ENCODE assay signal across 26 cellular contexts in the genomic region with DNA sequence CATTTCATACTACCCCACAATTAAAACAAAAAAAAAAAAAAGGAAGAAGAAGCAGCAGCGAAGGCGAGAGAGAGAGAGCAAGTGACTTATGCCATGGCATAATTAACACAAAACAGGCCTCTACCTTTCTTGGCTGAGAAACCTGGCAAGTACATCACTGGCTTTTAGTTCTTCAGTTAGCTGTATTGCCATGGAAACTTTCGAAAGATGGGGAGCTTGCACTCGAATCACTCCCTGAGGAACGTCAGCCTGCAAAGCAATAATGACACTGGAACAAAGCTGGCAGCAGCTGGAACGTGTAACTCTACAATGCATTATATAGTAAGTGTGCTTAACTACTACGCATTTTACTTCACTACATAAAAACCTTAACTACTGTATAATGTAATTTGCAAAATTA.
"Had no signal": no experiment of that assay in that cellular context is flagged by ENCODE, and none has a peak within 500 bp of the region (broad histone marks: within the 10 kb centered on the region; RNA-seq: fewer than 3 reads in every experiment).

No MANE protein-coding gene starts in this region.

- H3K27me3 Mint-ChIP-seq: activated naive CD8-positive, alpha-beta T cell; progenitor cell of endocrine pancreas; stimulated activated memory B cell treated with anti-CD40 and anti-IgM and Interleukin-4, amounts not matched to agents 10 μg/mL and 1 μg/mL and 100 μg/mL, for 72 hours; stimulated activated naive CD8-positive, alpha-beta T cell treated with anti-CD3 and anti-CD28 coated beads, Interleukin-15, amount 100 ng/mL, for 72 hours; type B pancreatic cell had no signal

- H3K4me1 Mint-ChIP-seq: endodermal cell; nephron progenitor cell; stimulated activated memory B cell treated with anti-CD40 and anti-IgM and Interleukin-4, amounts not matched to agents 10 μg/mL and 1 μg/mL and 100 μg/mL, for 72 hours; stimulated activated naive CD8-positive, alpha-beta T cell treated with anti-CD3 and anti-CD28 coated beads, Interleukin-15, amount 100 ng/mL, for 72 hours had no signal

- H3K4me1 ChIP-seq: foreskin keratinocyte, uterus had no signal

- H3K36me3 Mint-ChIP-seq: activated naive CD8-positive, alpha-beta T cell; type B pancreatic cell had no signal

- H3K4me2 ChIP-seq: smooth muscle cell had no signal

- H3K27ac ChIP-seq: foreskin keratinocyte, ovary, uterus, VCaP had no signal

- H3K4me3 ChIP-seq: ovary, smooth muscle cell, uterus had no signal

- H3K9me3 Mint-ChIP-seq: endodermal cell, nephron progenitor cell, type B pancreatic cell had no signal

- H3K4me3 Mint-ChIP-seq: activated naive CD8-positive, alpha-beta T cell; endodermal cell; nephron progenitor cell; stimulated activated memory B cell treated with anti-CD40 and anti-IgM and Interleukin-4, amounts not matched to agents 10 μg/mL and 1 μg/mL and 100 μg/mL, for 72 hours; stimulated activated naive CD8-positive, alpha-beta T cell treated with anti-CD3 and anti-CD28 coated beads, Interleukin-15, amount 100 ng/mL, for 72 hours; type B pancreatic cell had no signal

- ATAC-seq: esophagus mucosa; foreskin keratinocyte; stimulated activated memory B cell treated with anti-CD40 and anti-IgM and Interleukin-4, amounts not matched to agents 10 μg/mL and 1 μg/mL and 100 μg/mL, for 72 hours; stimulated activated naive CD8-positive, alpha-beta T cell treated with anti-CD3 and anti-CD28 coated beads, Interleukin-15, amount 100 ng/mL, for 72 hours had no signal

- H3K36me3 ChIP-seq: ovary, uterus had no signal

- H3K9me3 ChIP-seq: ovary, uterus had no signal

- H3K27ac Mint-ChIP-seq: activated naive CD8-positive, alpha-beta T cell; endodermal cell; progenitor cell of endocrine pancreas; stimulated activated memory B cell treated with anti-CD40 and anti-IgM and Interleukin-4, amounts not matched to agents 10 μg/mL and 1 μg/mL and 100 μg/mL, for 72 hours; stimulated activated naive CD8-positive, alpha-beta T cell treated with anti-CD3 and anti-CD28 coated beads, Interleukin-15, amount 100 ng/mL, for 72 hours; type B pancreatic cell had no signal

- H3K27me3 ChIP-seq: foreskin keratinocyte, ovary, uterus had no signal

- DNase-seq: activated CD4-positive, alpha-beta T cell treated with anti-CD3 and anti-CD28 coated beads for 4 hours; activated CD4-positive, alpha-beta T cell treated with anti-CD3 and anti-CD28 coated beads, Interleukin-2, amount 50 U/mL, for 4 hours; activated CD8-positive, alpha-beta memory T cell treated with anti-CD3 and anti-CD28 coated beads for 24 hours; activated effector memory CD4-positive, alpha-beta T cell treated with Interleukin-2 at 50 U/mL for 16 hours; activated naive CD4-positive, alpha-beta T cell treated with Interleukin-2 at 50 U/mL for 16 hours; aorta; central memory CD4-positive, alpha-beta T cell; endodermal cell; foreskin keratinocyte; islet precursor cell; mammary epithelial cell; nephron progenitor cell; ovary; stimulated activated CD4-positive, alpha-beta T cell treated with anti-CD3 and anti-CD28 coated beads, Interleukin-1b, Interleukin-23, amount 100 ng/mL, for 48 hours; stimulated activated CD4-positive, alpha-beta T cell treated with anti-CD3 and anti-CD28 coated beads, Interleukin-4, amount 100 ng/mL, for 4 hours; stimulated activated CD8-positive, alpha-beta memory T cell treated with anti-CD3 and anti-CD28 coated beads, Interleukin-4, amount 100 ng/mL, for 48 hours; stimulated activated naive CD8-positive, alpha-beta T cell treated with anti-CD3 and anti-CD28 coated beads, Interleukin-15, amount 100 ng/mL, for 72 hours; substantia nigra; uterus had no signal
